Comparison of ENCODE assay signal across 27 cellular contexts in the genomic region with DNA sequence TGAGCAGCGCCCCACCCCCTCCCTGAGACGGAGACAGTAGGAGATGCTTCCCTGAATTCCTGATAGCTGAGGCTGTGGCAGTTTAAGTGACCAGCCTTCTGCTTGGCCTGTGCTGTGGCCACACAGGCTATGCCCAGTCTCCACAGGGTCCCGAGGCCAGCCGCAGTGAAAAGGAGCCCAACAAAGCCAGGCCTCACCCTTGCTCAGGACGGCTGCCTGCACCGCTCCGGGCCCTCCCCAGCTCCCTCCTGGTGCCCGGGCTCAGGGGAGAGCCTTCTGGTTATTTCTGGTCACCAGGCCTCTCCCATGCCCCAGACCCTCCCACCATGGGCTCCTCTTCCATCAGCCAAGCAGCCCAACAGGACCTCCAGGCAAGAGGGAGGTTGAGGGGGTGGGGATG. TPM values are rescaled to one million over a fixed set of nuclear protein-coding genes. Genes with fewer than 3 reads are reported as not detected.
"Had no signal": no experiment of that assay in that cellular context is flagged by ENCODE, and none has a peak within 500 bp of the region (broad histone marks: within the 10 kb centered on the region; RNA-seq: fewer than 3 reads in every experiment).

No MANE protein-coding gene starts in this region.

- H2AFZ ChIP-seq: neural progenitor cell had no signal

- H3K4me3 ChIP-seq: left lung, lung, neural progenitor cell, pancreas, psoas muscle, right lobe of liver, smooth muscle cell, testis, tibial artery, uterus had no signal

- H3K9ac ChIP-seq: neural progenitor cell had no signal

- H3K27me3 ChIP-seq: neural progenitor cell, pancreas, right lobe of liver, testis, uterus had no signal

- DNase-seq: hypothalamus; immature natural killer cell; kidney; left colon; left lung; naive B cell; natural killer cell; nephron progenitor cell; posterior cingulate gyrus; psoas muscle; right lobe of liver; stimulated activated CD4-positive, alpha-beta T cell treated with anti-CD3 and anti-CD28 coated beads, Interleukin-1b, Interleukin-23, amount 100 ng/mL, for 48 hours; stimulated activated CD4-positive, alpha-beta T cell treated with anti-CD3 and anti-CD28 coated beads, Interleukin-2, amount 100 ng/mL, for 48 hours; stimulated activated CD4-positive, alpha-beta T cell treated with anti-CD3 and anti-CD28 coated beads, Interleukin-4, amount 100 ng/mL, for 4 hours; stimulated activated CD8-positive, alpha-beta memory T cell treated with anti-CD3 and anti-CD28 coated beads, Interleukin-4, amount 100 ng/mL, for 48 hours; stimulated activated naive CD4-positive, alpha-beta T cell treated with Interleukin-2 at 50 U/mL for 16 hours; stimulated activated naive CD8-positive, alpha-beta T cell treated with anti-CD3 and anti-CD28 coated beads, Interleukin-15, amount 100 ng/mL, for 72 hours; testis; tibial artery; uterus had no signal

- H3K4me1 ChIP-seq: left lung, pancreas, uterus had no signal

- H3K4me2 ChIP-seq: neural progenitor cell, smooth muscle cell had no signal

- H3K36me3 ChIP-seq: left lung, neural progenitor cell, pancreas, right lobe of liver, tibial artery, uterus had no signal

- H3K9me3 ChIP-seq: left lung, pancreas, psoas muscle, right lobe of liver, testis, tibial artery, uterus had no signal

- ATAC-seq: left colon; left lung; natural killer cell; pancreas; psoas muscle; right lobe of liver; stimulated activated memory B cell treated with anti-CD40 and anti-IgM and Interleukin-4, amounts not matched to agents 10 μg/mL and 1 μg/mL and 100 μg/mL, for 72 hours; stimulated activated naive CD8-positive, alpha-beta T cell treated with anti-CD3 and anti-CD28 coated beads, Interleukin-15, amount 100 ng/mL, for 72 hours had no signal

- H3K27ac ChIP-seq: left lung, neural progenitor cell, pancreas, psoas muscle, right lobe of liver, testis, tibial artery, uterus had no signal

RNA-seq across cellular contexts. Expression of a gene that starts 28.8 kb away (rescaled TPM):
- total RNA-seq: mononuclear cell, natural killer cell, right lobe of liver, skeletal muscle tissue had no signal
- polyA plus RNA-seq: immature natural killer cell had no signal

RNA-seq across cellular contexts. Expression of a gene that starts 43.5 kb away (rescaled TPM):
- polyA plus RNA-seq: immature natural killer cell had no signal
